In genomic region chr15:101481381-101481705, GRCh38 we compare ENCODE assay signal across 17 cellular contexts. TPM values are rescaled to one million over a fixed set of nuclear protein-coding genes. Genes with fewer than 3 reads are reported as not detected.
DNase-seq lines count a peak whose midpoint lies in the region; ATAC-seq and TF ChIP-seq lines count a peak whose summit lies in the region.
"Had no signal": no experiment of that assay in that cellular context is flagged by ENCODE, and none has a peak within 500 bp of the region (broad histone marks: within the 10 kb centered on the region; RNA-seq: fewer than 3 reads in every experiment).

No MANE protein-coding gene starts in this region.

- no peak overlapping the region for H3K27ac Mint-ChIP-seq in activated naive CD8-positive, alpha-beta T cell treated with anti-CD3 and anti-CD28 coated beads, Interleukin-2, amount 50 U/mL, for 24 hours
- H3K27ac Mint-ChIP-seq: CD4-positive, alpha-beta memory T cell had no signal

- no peaks in the 10 kb centered on the region for H3K79me2 ChIP-seq in hepatocyte
- peaks cover 5% of the 10 kb centered on the region for H3K79me2 ChIP-seq in trophoblast cell (ENCODE audit: control insufficient read depth, insufficient read depth, low read length, poor library complexity)

- H3K14ac ChIP-seq in trophoblast cell (ENCODE audit: low read length) = no peak overlapping the region

- ATAC-seq in RWPE2 (ENCODE audit: low read depth) (no peak), sciatic nerve (no peak)
- no peak for ATAC-seq in activated naive CD8-positive, alpha-beta T cell treated with anti-CD3 and anti-CD28 coated beads, Interleukin-2, amount 50 U/mL, for 24 hours

- H3K79me1 ChIP-seq in trophoblast cell (ENCODE audit: low read length) = peaks cover 24% of the 10 kb centered on the region

- H4K8ac ChIP-seq in trophoblast cell (ENCODE audit: low read depth, low read length) = peak overlapping the region; percentile 26

- peaks cover 11% of the 10 kb centered on the region for H3K4me1 ChIP-seq in RWPE2 (ENCODE audit: insufficient read depth, poor library complexity, severe bottlenecking)
- peaks cover 27% of the 10 kb centered on the region for H3K4me1 ChIP-seq in hepatocyte (ENCODE audit: insufficient read depth)
- H3K4me1 ChIP-seq in trophoblast cell (ENCODE audit: control insufficient read depth in 1 of 2, insufficient read depth in 2 of 2, low read length in 2 of 2) = peaks cover 42 to 43% of the 10 kb centered on the region in 2 experiments
- H3K4me1 ChIP-seq: BE2C had no signal

- H3K27me3 ChIP-seq in H7 (ENCODE audit: control insufficient read depth, insufficient read depth, low read length) (no peaks in the 10 kb centered on the region), RWPE2 (ENCODE audit: insufficient read depth, poor library complexity, severe bottlenecking) (no peaks in the 10 kb centered on the region), hepatocyte (peaks cover 4% of the 10 kb centered on the region), trophoblast cell (ENCODE audit: insufficient read depth, low read length) (no peaks in the 10 kb centered on the region)
- H3K27me3 ChIP-seq: BE2C had no signal

- H3K27me3 Mint-ChIP-seq in activated naive CD8-positive, alpha-beta T cell treated with anti-CD3 and anti-CD28 coated beads, Interleukin-2, amount 50 U/mL, for 24 hours = peaks cover 10% of the 10 kb centered on the region

- H3K4me2 ChIP-seq in hepatocyte (no peak overlapping the region), trophoblast cell (ENCODE audit: low read length) (no peak overlapping the region)

- H3K36me3 ChIP-seq in H7 (replicated peaks; ENCODE audit: control insufficient read depth, insufficient read depth, low read length) (no peaks in the 10 kb centered on the region), RWPE2 (ENCODE audit: low read depth) (no peaks in the 10 kb centered on the region), hepatocyte (replicated peaks; ENCODE audit: insufficient read depth, low read depth) (no peaks in the 10 kb centered on the region), trophoblast cell (ENCODE audit: control insufficient read depth in 1 of 2, insufficient read depth in 2 of 2, low read length in 2 of 2) (no peaks in the 10 kb centered on the region)
- H3K36me3 ChIP-seq: BE2C had no signal

- peak overlapping the region; percentile 59 for H2BK12ac ChIP-seq in trophoblast cell (ENCODE audit: low read length)

- H2BK5ac ChIP-seq in trophoblast cell (ENCODE audit: low read depth, low read length, poor library complexity) = no peak overlapping the region

- H3K9me2 ChIP-seq in hepatocyte (replicated peaks; ENCODE audit: insufficient read depth) = no peaks in the 10 kb centered on the region

- no peaks in the 10 kb centered on the region for H3K9me3 Mint-ChIP-seq in activated naive CD8-positive, alpha-beta T cell treated with anti-CD3 and anti-CD28 coated beads, Interleukin-2, amount 50 U/mL, for 24 hours

- WGBS in hepatocyte (ENCODE audit: low lambda C conversion rate, missing lambda C conversion rate) = 83% methylated on average over 5 of the region's 8 CpGs
- WGBS in trophoblast cell (ENCODE audit: extremely low coverage, insufficient coverage, insufficient read length) = no CpG with 5 or more reads among the region's 8 CpGs

- H2BK120ac ChIP-seq in trophoblast cell (ENCODE audit: insufficient read depth, low read length, poor library complexity) = peak overlapping the region; percentile 21

- H3K9ac ChIP-seq in trophoblast cell (ENCODE audit: low read length) = no peak overlapping the region

- H4K20me1 ChIP-seq in hepatocyte (ENCODE audit: insufficient read depth, poor library complexity, severe bottlenecking) = no peaks in the 10 kb centered on the region

- no peak overlapping the region for H3K4me3 Mint-ChIP-seq in activated naive CD8-positive, alpha-beta T cell treated with anti-CD3 and anti-CD28 coated beads, Interleukin-2, amount 50 U/mL, for 24 hours
- H3K4me3 Mint-ChIP-seq: CD4-positive, alpha-beta memory T cell had no signal

- no peaks in the 10 kb centered on the region for H3K9me3 ChIP-seq in RWPE2 (ENCODE audit: severe bottlenecking)
- H3K9me3 ChIP-seq in hepatocyte (ENCODE audit: low read depth) = no peaks in the 10 kb centered on the region
- H3K9me3 ChIP-seq in trophoblast cell (ENCODE audit: insufficient read depth, low read depth, low read length) = peaks cover 2% of the 10 kb centered on the region
- H3K9me3 ChIP-seq: BE2C had no signal

- peak overlapping the region; percentile 53 for H4K91ac ChIP-seq in trophoblast cell (ENCODE audit: low read depth, low read length)

- no peaks in the 10 kb centered on the region for H3K4me1 Mint-ChIP-seq in activated naive CD8-positive, alpha-beta T cell treated with anti-CD3 and anti-CD28 coated beads, Interleukin-2, amount 50 U/mL, for 24 hours
- H3K4me1 Mint-ChIP-seq: CD4-positive, alpha-beta memory T cell had no signal

- H3K18ac ChIP-seq in trophoblast cell (ENCODE audit: low read length) = peak overlapping the region; percentile 4

- H2AFZ ChIP-seq in hepatocyte (no peak overlapping the region), trophoblast cell (ENCODE audit: insufficient read depth, low read length, poor library complexity) (no peak overlapping the region)

- no peak for TF ChIP-seq CTCF in RWPE2 (IDR thresholded peaks at IDR 0.05; ENCODE audit: poor library complexity, severe bottlenecking)
- no peak for TF ChIP-seq CTCF in hepatocyte (IDR thresholded peaks at IDR 0.05; ENCODE audit: poor library complexity)

- DNase-seq in H7 = peak; percentile 60
- DNase-seq in RWPE2 (ENCODE audit: low spot score) = peak; percentile 51
- no peak for DNase-seq in hepatocyte (ENCODE audit: low spot score)
- DNase-seq in trophoblast cell = peak; percentile 35 to 54
- no peak for DNase-seq in iPS-NIHi11 (ENCODE audit: low spot score)
- DNase-seq in sciatic nerve (ENCODE audit: low spot score) = no peak
- DNase-seq in activated naive CD8-positive, alpha-beta T cell treated with anti-CD3 and anti-CD28 coated beads, Interleukin-2, amount 50 U/mL, for 24 hours = no peak
- DNase-seq: BE2C; CD4-positive, alpha-beta memory T cell; DND-41; GF-D8; MM.1S; NCI-H1105 treated with DMSO at 0.1 percent for 48 hours; NCI-H187 treated with DMSO at 0.1 percent for 48 hours; NCI-H82; SIG-M5 had no signal

- no peak overlapping the region for H3K27ac ChIP-seq in RWPE2 (ENCODE audit: poor library complexity, severe bottlenecking)
- peak overlapping the region; percentile 56 for H3K27ac ChIP-seq in hepatocyte
- H3K27ac ChIP-seq in trophoblast cell (ENCODE audit: low read depth, low read length) = peak overlapping the region; percentile 11

- no peak overlapping the region for H2AK5ac ChIP-seq in trophoblast cell (ENCODE audit: low read length)

- intact Hi-C loops in sciatic nerve (cut with DNase I) = no loop called here

- H4K12ac ChIP-seq in trophoblast cell (ENCODE audit: low read depth, low read length) = no peak overlapping the region

- H3K36me3 Mint-ChIP-seq in activated naive CD8-positive, alpha-beta T cell treated with anti-CD3 and anti-CD28 coated beads, Interleukin-2, amount 50 U/mL, for 24 hours (ENCODE audit: low read depth) = no peaks in the 10 kb centered on the region
- H3K36me3 Mint-ChIP-seq: CD4-positive, alpha-beta memory T cell had no signal

- no peak overlapping the region for H3K4me3 ChIP-seq in H7 (ENCODE audit: insufficient read depth, low read depth, low read length)
- no peak overlapping the region for H3K4me3 ChIP-seq in RWPE2 (ENCODE audit: severe bottlenecking)
- H3K4me3 ChIP-seq in hepatocyte = no peak overlapping the region
- peak overlapping the region; percentile 25 for H3K4me3 ChIP-seq in trophoblast cell (ENCODE audit: low read depth, low read length)

- no peak overlapping the region for H3K4ac ChIP-seq in trophoblast cell (ENCODE audit: low read depth, low read length)

- no peak overlapping the region for H3K23ac ChIP-seq in trophoblast cell (ENCODE audit: low read length)

RNA-seq across cellular contexts. Expression of gene PCSK6, which starts 8.2 kb away (rescaled TPM):
- total RNA-seq in H7 (2014; rRNA removed; shearing (Covaris generic)) = 3.9 and 4.7 TPM in 2 replicates
- total RNA-seq in hepatocyte (40.5 and 52.5 TPM in 2 replicates), sciatic nerve (13.9 TPM)
- 31.7 and 36.0 TPM in 2 replicates for polyA plus RNA-seq in hepatocyte
- 9.3 and 10.2 TPM in 2 replicates for polyA plus RNA-seq in trophoblast cell (2013)
- total RNA-seq: H4 had no signal

Comparison
In these comparisons a context has a peak if more than half of its experiments do, and no peak if none do; other contexts are left out.
1. DNase-seq: peak in H7 (single experiment), RWPE2 (single experiment) and trophoblast cell (2 of 2); none in hepatocyte (single experiment), iPS-NIHi11 (single experiment), sciatic nerve (single experiment) and activated naive CD8-positive, alpha-beta T cell treated with anti-CD3 and anti-CD28 coated beads, Interleukin-2, amount 50 U/mL, for 24 hours (single experiment).